Comparison of ENCODE assay signal across 8 cellular contexts in genomic region chr19:41397086-41398041, GRCh38. TPM values are rescaled to one million over a fixed set of nuclear protein-coding genes. Genes with fewer than 3 reads are reported as not detected.
DNase-seq lines count a peak whose midpoint lies in the region; ATAC-seq and TF ChIP-seq lines count a peak whose summit lies in the region.

Gene BCKDHA (plus strand): TSS chr19:41397818. CDS start chr19:41397828, 10 bp downstream.
Gene EXOSC5 (minus strand): TSS chr19:41397359. CDS start chr19:41397328, 31 bp downstream.

- H3K36me3 ChIP-seq in SK-N-SH (replicated peaks in 1 of 2; ENCODE audit: control insufficient read depth in 1 of 2, insufficient read depth in 2 of 2, low read length in 1 of 2) (no peaks in the 10 kb centered on the region), gastroesophageal sphincter (peaks cover 0 to 15% of the 10 kb centered on the region in 2 donors), neutrophil (no peaks in the 10 kb centered on the region)

- CTCF ChIA-PET in SK-N-SH (lab: Yijun Ruan, JAX) = no interaction called here

- H3K9me3 ChIP-seq in SK-N-SH (no peaks in the 10 kb centered on the region), gastroesophageal sphincter (no peaks in the 10 kb centered on the region), neutrophil (no peaks in the 10 kb centered on the region)

- ATAC-seq in HG02571 (IDR thresholded peaks at IDR 0.05; ENCODE audit: unreplicated experiment) (peak; percentile 87), gastroesophageal sphincter (peak; percentile 100)

- no peaks in the 10 kb centered on the region for H4K20me1 ChIP-seq in SK-N-SH (ENCODE audit: insufficient read depth)

- H3K4me3 ChIP-seq in SK-N-SH (ENCODE audit: low read depth in 2 of 2, low read length in 1 of 2) (peak within 1 kb of the TSS; percentile 79 to 93), gastroesophageal sphincter (peak within 1 kb of the TSS; percentile 93 to 100), neutrophil (ENCODE audit: low read depth in 1 of 2, low read length in 1 of 2) (peak within 1 kb of the TSS; percentile 76 to 85)

- H3K27me3 ChIP-seq in SK-N-SH (ENCODE audit: insufficient read depth) = no peaks in the 10 kb centered on the region
- H3K27me3 ChIP-seq in gastroesophageal sphincter = no peaks in the 10 kb centered on the region
- no peaks in the 10 kb centered on the region for H3K27me3 ChIP-seq in neutrophil

- H3F3A ChIP-seq in SK-N-SH (replicated peaks; ENCODE audit: insufficient read depth) = no peaks in the 10 kb centered on the region

- peak within 1 kb of the TSS; percentile 99 for H3K4me2 ChIP-seq in SK-N-SH

- under 1% methylated on average over 25 of the region's 50 CpGs for WGBS in SK-N-SH (ENCODE audit: low lambda C conversion rate)
- 0 to 9% methylated on average over 6 to 10 of the region's 50 CpGs for WGBS in gastroesophageal sphincter (ENCODE audit: low coverage in 1 of 2), 2 donors

- H2AFZ ChIP-seq in SK-N-SH (ENCODE audit: low read depth) = peak within 1 kb of the TSS; percentile 93

- TF ChIP-seq RAD21 in SK-N-SH (IDR thresholded peaks at IDR 0.05; ENCODE audit: low read length) = no peak

- POLR2A ChIA-PET in SK-N-SH (lab: Yijun Ruan, JAX) = no interaction called here

- TF ChIP-seq CTCF in SK-N-SH (IDR thresholded peaks at IDR 0.05) (no peak), gastroesophageal sphincter (IDR thresholded peaks at IDR 0.05) (peak in 2 of 4 experiments; percentile 13 to 21), neutrophil (IDR thresholded peaks at IDR 0.05) (peak; percentile 51)

- DNase-seq in GM04504 (ENCODE audit: low read depth) (peak; percentile 100), NCI-H1048 (lab: John Stamatoyannopoulos, UW) (peak; percentile 98), SK-N-SH (peak; percentile 97), substantia nigra (lab: John Stamatoyannopoulos, UW) (peak; percentile 85 to 99 (median 98))
- DNase-seq in activated naive CD4-positive, alpha-beta T cell treated with anti-CD3 and anti-CD28 coated beads, Interleukin-2, amount 50 U/mL, for 16 hours = peak; percentile 100

- H3K9ac ChIP-seq in SK-N-SH = peak within 1 kb of the TSS; percentile 95

- H3K9me2 ChIP-seq in SK-N-SH = no peaks in the 10 kb centered on the region

- H3K79me2 ChIP-seq in SK-N-SH (ENCODE audit: insufficient read depth) = peaks cover 48% of the 10 kb centered on the region

- H3K4me1 ChIP-seq in SK-N-SH (ENCODE audit: control insufficient read depth in 1 of 2, insufficient read depth in 2 of 2, low read depth in 1 of 2, low read length in 1 of 2) = peaks cover 5 to 14% of the 10 kb centered on the region in 2 experiments; a peak in 2 of 4 replicates
- H3K4me1 ChIP-seq in gastroesophageal sphincter = peaks cover 4 to 62% (median 11%) of the 10 kb centered on the region in 3 donors
- peaks cover 39 to 41% of the 10 kb centered on the region in 2 experiments for H3K4me1 ChIP-seq in neutrophil (ENCODE audit: control insufficient read depth in 1 of 2, insufficient read depth in 1 of 2, low read depth in 1 of 2, low read length in 1 of 2)

- H3K27ac ChIP-seq in SK-N-SH (ENCODE audit: low read depth in 2 of 2, low read length in 1 of 2) (peak within 1 kb of the TSS; percentile 86 to 90), gastroesophageal sphincter (peak within 1 kb of the TSS; percentile 86 to 97 (median 92)), neutrophil (peak within 1 kb of the TSS; percentile 91), substantia nigra (ENCODE audit: low read depth, low read length, poor library complexity, severe bottlenecking) (peak within 1 kb of the TSS; percentile 97)

- TF ChIP-seq EP300 in SK-N-SH (IDR thresholded peaks at IDR 0.05; ENCODE audit: borderline replicate concordance in 1 of 2, low read depth in 1 of 2, low read length in 1 of 2) (no peak), gastroesophageal sphincter (IDR thresholded peaks at IDR 0.05) (no peak)

- peak; percentile 36 to 62 for TF ChIP-seq POLR2A in gastroesophageal sphincter (IDR thresholded peaks at IDR 0.05)

TF ChIP-seq in SK-N-SH, 30 proteins besides CTCF, POLR2A, EP300 and RAD21 (continues in another document):
- TF ChIP-seq NRF1 (IDR thresholded peaks at IDR 0.05; ENCODE audit: low read depth, low read length) = peak; percentile 97
- peak; percentile 87 for TF ChIP-seq USF1 (IDR thresholded peaks at IDR 0.05; ENCODE audit: borderline replicate concordance, low read depth)
- TF ChIP-seq CHD2 (IDR thresholded peaks at IDR 0.05; ENCODE audit: low read length, partially characterized antibody) = no peak
- no peak for TF ChIP-seq IRF3 (IDR thresholded peaks at IDR 0.05; ENCODE audit: low read depth, low read length)
- no peak for TF ChIP-seq FOSL2 (IDR thresholded peaks at IDR 0.05; ENCODE audit: borderline replicate concordance, low read depth)
- TF ChIP-seq USF2 (IDR thresholded peaks at IDR 0.05; ENCODE audit: borderline replicate concordance, low read depth, low read length) = peak; percentile 46; the same call in 1 of the 2 replicates
- TF ChIP-seq NFIC (IDR thresholded peaks at IDR 0.05; ENCODE audit: borderline replicate concordance) = peak; percentile 47; the same call in 1 of the 2 replicates
- peak; percentile 93 for TF ChIP-seq YY1 (IDR thresholded peaks at IDR 0.05; ENCODE audit: low read depth)
- no peak for TF ChIP-seq FOXM1 (IDR thresholded peaks at IDR 0.05; ENCODE audit: low read depth)
- no peak for TF ChIP-seq ZBTB33 (IDR thresholded peaks at IDR 0.05; ENCODE audit: borderline replicate concordance, low read depth)
- no peak for TF ChIP-seq PBX3 (IDR thresholded peaks at IDR 0.05)
- peak; percentile 61 for TF ChIP-seq GABPA (IDR thresholded peaks at IDR 0.05; ENCODE audit: low read depth)
- no peak for TF ChIP-seq RFX5 (IDR thresholded peaks at IDR 0.05; ENCODE audit: low read length)
- no peak for TF ChIP-seq TEAD4 (IDR thresholded peaks at IDR 0.05; ENCODE audit: borderline replicate concordance, insufficient read depth)
- TF ChIP-seq SMC3 (IDR thresholded peaks at IDR 0.05; ENCODE audit: low read depth, low read length) = no peak
- peak; percentile 76 for TF ChIP-seq POLR2AphosphoS5 (IDR thresholded peaks at IDR 0.05; ENCODE audit: low read depth, low read length)
- TF ChIP-seq SIN3A (IDR thresholded peaks at IDR 0.05; ENCODE audit: borderline replicate concordance, low read depth, low read length) = peak; percentile 99
- no peak for TF ChIP-seq MEF2A (IDR thresholded peaks at IDR 0.05; ENCODE audit: borderline replicate concordance, low read depth)
- no peak for TF ChIP-seq JUND (IDR thresholded peaks at IDR 0.05)

RNA-seq across cellular contexts. Expression of gene BCKDHA, which starts in this region (rescaled TPM):
- polyA plus RNA-seq in SK-N-SH (2012; rRNA removed) = 16.3 and 30.9 TPM in 2 replicates
- polyA plus RNA-seq in SK-N-SH (2012; cell fraction: cytosol; rRNA removed) = 10.7 and 13.2 TPM in 2 replicates
- 24.9 and 25.6 TPM in 2 replicates for polyA plus RNA-seq in SK-N-SH (2012; cell fraction: nucleus; rRNA removed)
- 10 to 100 TPM; 35.0 to 47.9 (median 38.3) TPM for total RNA-seq in gastroesophageal sphincter

RNA-seq across cellular contexts. Expression of gene EXOSC5, which starts in this region (rescaled TPM):
- 71.3 and 74.1 TPM in 2 replicates for polyA plus RNA-seq in SK-N-SH (2012; rRNA removed)
- polyA plus RNA-seq in SK-N-SH (2012; cell fraction: cytosol; rRNA removed) = 37.8 and 52.6 TPM in 2 replicates
- polyA plus RNA-seq in SK-N-SH (2012; cell fraction: nucleus; rRNA removed) = 42.1 and 45.3 TPM in 2 replicates
- 10 to 100 TPM; 11.4 to 16.0 (median 14.2) TPM for total RNA-seq in gastroesophageal sphincter

Comparison
In these comparisons a context has a peak if more than half of its experiments do, and no peak if none do; other contexts are left out.
1. Peak in every context shown above with its lines: DNase-seq, ATAC-seq, H3K4me3 ChIP-seq and H3K27ac ChIP-seq.